Comparison of ENCODE assay signal across 1 cellular context in the genomic region with DNA sequence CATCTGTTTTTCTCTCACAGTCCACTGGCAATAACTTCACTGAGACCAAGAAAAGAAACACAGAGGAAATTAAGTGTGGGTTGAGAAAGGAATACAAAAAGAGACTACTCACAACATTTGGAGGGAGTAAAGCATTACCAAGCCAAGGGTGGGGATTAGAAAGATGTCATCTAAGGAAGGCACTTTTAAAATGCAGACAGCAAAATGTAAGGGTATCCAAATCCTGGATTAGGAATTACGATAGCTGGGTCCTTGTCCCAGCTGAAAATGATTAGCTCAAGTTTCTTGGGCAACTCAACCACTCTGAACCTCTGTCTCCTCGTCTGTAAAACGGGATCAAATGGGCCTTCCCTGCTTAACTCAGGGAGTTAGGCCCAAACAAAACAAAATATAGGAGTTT.
TF ChIP-seq lines count a peak whose summit lies in the region.

No MANE protein-coding gene starts in this region.

TF ChIP-seq in IMR-90, 13 proteins besides CTCF, POLR2A, EP300 and RAD21 (continued from another document):
- no peak for TF ChIP-seq BHLHE40 (IDR thresholded peaks at IDR 0.05; ENCODE audit: low read depth, low read length)
